ENCODE assay signal across 25 cellular contexts in the genomic region with DNA sequence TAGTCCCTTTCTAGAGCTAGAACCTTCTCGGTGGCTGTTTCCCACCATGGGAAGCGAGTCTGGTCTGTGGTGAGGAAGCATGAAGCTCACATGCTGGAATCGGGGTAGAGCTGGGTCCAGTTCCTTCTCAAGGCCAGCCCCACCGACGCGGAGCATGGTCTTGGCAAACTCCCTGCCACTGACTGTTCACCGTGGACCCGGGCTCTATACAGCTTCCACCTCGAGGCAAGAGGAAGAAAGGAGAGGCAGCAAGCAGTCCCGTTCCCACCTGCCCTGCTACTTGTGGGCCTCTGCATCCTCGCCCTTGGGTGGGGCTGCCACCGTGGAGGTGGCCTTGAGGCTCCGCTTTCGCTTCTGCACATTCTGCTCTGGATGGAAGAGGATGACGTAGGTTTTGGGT. TPM values are rescaled to one million over a fixed set of nuclear protein-coding genes. Genes with fewer than 3 reads are reported as not detected.
"Had no signal": no experiment of that assay in that cellular context is flagged by ENCODE, and none has a peak within 500 bp of the region (broad histone marks: within the 10 kb centered on the region; RNA-seq: fewer than 3 reads in every experiment).

No MANE protein-coding gene starts in this region.

- H3K27ac ChIP-seq: HL-60, SJSA1, SK-N-MC had no signal

- H3K4me1 ChIP-seq: SJSA1 had no signal

- H3K36me3 ChIP-seq: MG63, SJSA1 had no signal

- FAIRE-seq: HTR-8/SVneo, RCC 7860 had no signal

- DNase-seq: Karpas-422, KG1, MG63, NCI-H1092, NCI-H1105 treated with DMSO at 0.1 percent for 48 hours, NCI-H1417 treated with DMSO at 0.1 percent for 48 hours, NCI-H146, NCI-H1694 treated with DMSO at 0.1 percent for 48 hours, NCI-H1930, NCI-H2081, NCI-H2107, NCI-H226, NCI-H446, NCI-H510A, NCI-H524 treated with DMSO at 0.1 percent for 48 hours, NCI-H69, NCI-H774, Right ventricle myocardium superior, RPMI8226, SIG-M5 had no signal

- H3K27me3 ChIP-seq: MG63, SJSA1 had no signal

- H3K4me3 ChIP-seq: MG63, SJSA1, SK-N-MC had no signal

RNA-seq across cellular contexts. Expression of gene GRM6, which starts 13.7 kb away (rescaled TPM):
- total RNA-seq: Right ventricle myocardium superior, SJSA1 had no signal

RNA-seq across cellular contexts. Expression of gene ZNF454, which starts 40.4 kb away (rescaled TPM):
- total RNA-seq: SJSA1 had no signal

RNA-seq across cellular contexts. Expression of gene ZNF879, which starts 42.2 kb away (rescaled TPM):
- total RNA-seq: SJSA1 had no signal
